Comparison of ENCODE assay signal across 1 cellular context in genomic region chr2:46780801-46781445, GRCh38.
TF ChIP-seq lines count a peak whose summit lies in the region.

No MANE protein-coding gene starts in this region.

TF ChIP-seq in HepG2, 621 proteins besides CTCF, POLR2A, EP300 and RAD21 (continued from another document and continues in another):
- no peak for TF ChIP-seq ZNF414 (CRISPR knock-in tag; IDR thresholded peaks at IDR 0.05)
- no peak for TF ChIP-seq ELF4 (CRISPR knock-in tag; IDR thresholded peaks at IDR 0.05; ENCODE audit: borderline replicate concordance)
- 0 out of 2 replicates have a peak, but pooled peaks have one; percentile 57 for TF ChIP-seq SNAPC2 (CRISPR knock-in tag; IDR thresholded peaks at IDR 0.05)
- no peak for TF ChIP-seq ZNF318 (CRISPR knock-in tag; IDR thresholded peaks at IDR 0.05)
- TF ChIP-seq ZNF207 (IDR thresholded peaks at IDR 0.05; ENCODE audit: borderline replicate concordance) = no peak
- TF ChIP-seq RFX5 (IDR thresholded peaks at IDR 0.05; ENCODE audit: low read depth, low read length) = 0 out of 2 replicates have a peak, but pooled peaks have one; percentile 11
- 0 out of 2 replicates have a peak, but pooled peaks have one; percentile 56 for TF ChIP-seq ZNF343 (CRISPR knock-in tag; IDR thresholded peaks at IDR 0.05)
- peak; percentile 70 for TF ChIP-seq UBTF (CRISPR knock-in tag; IDR thresholded peaks at IDR 0.05)
- 0 out of 2 replicates have a peak, but pooled peaks have one; percentile 25 for TF ChIP-seq ZNF768 (CRISPR knock-in tag; IDR thresholded peaks at IDR 0.05)
- 0 out of 2 replicates have a peak, but pooled peaks have one; percentile 45 for TF ChIP-seq ZFP1 (CRISPR knock-in tag; IDR thresholded peaks at IDR 0.05)
- TF ChIP-seq NAIF1 (CRISPR knock-in tag; IDR thresholded peaks at IDR 0.05; ENCODE audit: borderline replicate concordance) = no peak
- no peak for TF ChIP-seq PBX3 (CRISPR knock-in tag; IDR thresholded peaks at IDR 0.05; ENCODE audit: borderline replicate concordance)
- TF ChIP-seq SNAI1 (CRISPR knock-in tag; IDR thresholded peaks at IDR 0.05; ENCODE audit: borderline replicate concordance) = no peak
- 0 out of 2 replicates have a peak, but pooled peaks have one; percentile 33 for TF ChIP-seq MXD3 (CRISPR knock-in tag; IDR thresholded peaks at IDR 0.05)
- TF ChIP-seq HMG20B (CRISPR knock-in tag; conservative IDR thresholded peaks at IDR 0.05) = no peak
- TF ChIP-seq SAP130 (CRISPR knock-in tag; IDR thresholded peaks at IDR 0.05; ENCODE audit: low read depth) = peak; percentile 64
- peak; percentile 61 for TF ChIP-seq PATZ1 (CRISPR knock-in tag; IDR thresholded peaks at IDR 0.05)
- TF ChIP-seq PRDM15 (CRISPR knock-in tag; IDR thresholded peaks at IDR 0.05) = no peak
- no peak for TF ChIP-seq ZNF3 (CRISPR knock-in tag; IDR thresholded peaks at IDR 0.05)
- no peak for TF ChIP-seq SMYD3 (CRISPR knock-in tag; IDR thresholded peaks at IDR 0.05)
- no peak for TF ChIP-seq HMGXB3 (CRISPR knock-in tag; IDR thresholded peaks at IDR 0.05; ENCODE audit: borderline replicate concordance)
- peak; percentile 36; the same call in 1 of the 2 replicates for TF ChIP-seq HDAC2 (CRISPR knock-in tag; IDR thresholded peaks at IDR 0.05)
- 0 out of 2 replicates have a peak, but pooled peaks have one; percentile 27 for TF ChIP-seq ZHX1 (CRISPR knock-in tag; IDR thresholded peaks at IDR 0.05; ENCODE audit: low read depth)
- TF ChIP-seq ZNF224 (CRISPR knock-in tag; IDR thresholded peaks at IDR 0.05) = no peak
